ENCODE assay signal across 7 cellular contexts in the genomic region with DNA sequence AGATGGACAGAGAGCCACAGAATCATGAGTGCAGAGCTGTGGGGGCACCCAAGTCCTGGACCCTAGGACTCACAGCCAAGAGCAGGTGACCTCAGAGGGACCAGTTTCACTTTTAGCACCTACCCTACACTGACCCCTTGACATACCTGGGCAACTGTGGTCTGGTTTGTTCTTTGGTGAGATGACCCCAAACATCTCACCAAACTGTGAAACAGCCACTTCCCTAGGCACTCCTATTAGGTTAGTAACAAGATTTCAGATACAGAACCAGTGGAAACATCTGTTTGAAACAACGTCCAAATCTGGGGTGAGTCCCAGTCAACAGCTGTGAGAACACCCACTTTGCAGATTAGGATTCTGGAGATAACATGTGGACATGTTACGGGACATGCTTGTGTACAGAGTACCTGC. TPM values are rescaled to one million over a fixed set of nuclear protein-coding genes. Genes with fewer than 3 reads are reported as not detected.
DNase-seq lines count a peak whose midpoint lies in the region; ATAC-seq and TF ChIP-seq lines count a peak whose summit lies in the region.

No MANE protein-coding gene starts in this region.

- TF ChIP-seq EP300 in stomach (IDR thresholded peaks at IDR 0.05) = no peak

- no peak overlapping the region for H3K27ac ChIP-seq in iPS-18a (ENCODE audit: low read length)
- peak overlapping the region; percentile 77 to 99 (median 98) for H3K27ac ChIP-seq in stomach

- H3K9me3 Mint-ChIP-seq in activated CD4-positive, alpha-beta memory T cell treated with anti-CD3 and anti-CD28 coated beads for 36 hours = no peaks in the 10 kb centered on the region

- no peaks in the 10 kb centered on the region for H3K27me3 Mint-ChIP-seq in activated CD4-positive, alpha-beta memory T cell treated with anti-CD3 and anti-CD28 coated beads for 36 hours

- H3K27me3 ChIP-seq in iPS-18a (ENCODE audit: control insufficient read depth, insufficient read depth, low read length) (no peaks in the 10 kb centered on the region), stomach (no peaks in the 10 kb centered on the region)

- ATAC-seq in GM18868 (IDR thresholded peaks at IDR 0.05; ENCODE audit: unreplicated experiment) = no peak

- peak in 52 of 76 experiments; percentile 4 to 85 (median 48) for DNase-seq in HUDEP-2 (lab: John Stamatoyannopoulos, UW; ENCODE audit: unreplicated experiment in 76 of 76)
- DNase-seq in activated CD4-positive, alpha-beta memory T cell treated with anti-CD3 and anti-CD28 coated beads for 36 hours = no peak
- no peak for DNase-seq in stomach
- DNase-seq in 8988T = no peak
- DNase-seq in Kasumi-1 (lab: John Stamatoyannopoulos, UW) = no peak

- POLR2A ChIA-PET in activated CD4-positive, alpha-beta memory T cell treated with anti-CD3 and anti-CD28 coated beads for 36 hours (lab: Charles Lee) = interaction anchor here (0.9 to 13.4 kb wide), 9 partner anchors 9 to 418 kb away, joined by 3 to 283 read pairs (median 6); a partner anchor contains a TSS

- H3K27ac Mint-ChIP-seq in activated CD4-positive, alpha-beta memory T cell treated with anti-CD3 and anti-CD28 coated beads for 36 hours = peak overlapping the region; percentile 53

- H3K36me3 Mint-ChIP-seq in activated CD4-positive, alpha-beta memory T cell treated with anti-CD3 and anti-CD28 coated beads for 36 hours = peaks cover 34% of the 10 kb centered on the region

- TF ChIP-seq CTCF in stomach (IDR thresholded peaks at IDR 0.05) = no peak

- WGBS in stomach, 5 donors = 9 to 21% (median 17%) methylated on average over 2 of the region's 2 CpGs

- intact Hi-C loops in activated CD4-positive, alpha-beta memory T cell treated with anti-CD3 and anti-CD28 coated beads for 36 hours (cut with micrococcal nuclease) = loop anchor here (2.0 kb wide), 3 partner anchors 312 to 400 kb away; no protein-coding TSS in a partner anchor
- intact Hi-C loops in stomach (cut with DNase I; ENCODE audit: low total_unique reads) = no loop called here

- H3K36me3 ChIP-seq in iPS-18a (ENCODE audit: control insufficient read depth, low read depth, low read length) (peaks cover 14% of the 10 kb centered on the region), stomach (peaks cover 22 to 54% (median 49%) of the 10 kb centered on the region in 4 donors)

- H3K4me3 ChIP-seq in iPS-18a (ENCODE audit: low read length) = peak overlapping the region; percentile 83
- H3K4me3 ChIP-seq in stomach = peak overlapping the region; percentile 8 to 96 (median 89)

- H3K4me1 ChIP-seq in iPS-18a (ENCODE audit: control insufficient read depth, low read depth, low read length) (peaks cover 26% of the 10 kb centered on the region), stomach (peaks cover 17 to 33% (median 24%) of the 10 kb centered on the region in 4 donors)

- no peak for TF ChIP-seq POLR2A in stomach (IDR thresholded peaks at IDR 0.05)

- H3K9ac ChIP-seq in iPS-18a (ENCODE audit: low read length) = no peak overlapping the region

- H3K4me3 Mint-ChIP-seq in activated CD4-positive, alpha-beta memory T cell treated with anti-CD3 and anti-CD28 coated beads for 36 hours = peak overlapping the region; percentile 80

- CTCF ChIA-PET in activated CD4-positive, alpha-beta memory T cell treated with anti-CD3 and anti-CD28 coated beads for 36 hours (lab: Charles Lee) = interaction anchor here (0.6 to 13.7 kb wide), 40 partner anchors 9 to 400 kb away, joined by 3 to 419 read pairs (median 7); no protein-coding TSS in a partner anchor

- no peaks in the 10 kb centered on the region for H3K9me3 ChIP-seq in iPS-18a (ENCODE audit: control insufficient read depth, low read depth, low read length)
- H3K9me3 ChIP-seq in stomach = no peaks in the 10 kb centered on the region

- peaks cover 23% of the 10 kb centered on the region for H3K4me1 Mint-ChIP-seq in activated CD4-positive, alpha-beta memory T cell treated with anti-CD3 and anti-CD28 coated beads for 36 hours (ENCODE audit: low read depth)

RNA-seq across cellular contexts. Expression of a gene that starts 1.9 kb away (rescaled TPM):
- total RNA-seq in activated CD4-positive, alpha-beta memory T cell treated with anti-CD3 and anti-CD28 coated beads for 36 hours = 10 to 100 TPM; 78.4 to 79.8 TPM
- total RNA-seq in stomach = 100 to 1,000 TPM in 3 of 5 donors, 10 to 100 TPM in 2; 49.1 to 189 (median 109) TPM
- polyA plus RNA-seq in stomach = 10 to 100 TPM; 43.7 to 89.2 (median 44.0) TPM

Comparison
In these comparisons a context has a peak if more than half of its experiments do, and no peak if none do; other contexts are left out.
1. DNase-seq: peak in HUDEP-2 (52 of 76); none in activated CD4-positive, alpha-beta memory T cell treated with anti-CD3 and anti-CD28 coated beads for 36 hours (single experiment), stomach (single experiment), 8988T (single experiment) and Kasumi-1 (0 of 2).